In the genomic region with DNA sequence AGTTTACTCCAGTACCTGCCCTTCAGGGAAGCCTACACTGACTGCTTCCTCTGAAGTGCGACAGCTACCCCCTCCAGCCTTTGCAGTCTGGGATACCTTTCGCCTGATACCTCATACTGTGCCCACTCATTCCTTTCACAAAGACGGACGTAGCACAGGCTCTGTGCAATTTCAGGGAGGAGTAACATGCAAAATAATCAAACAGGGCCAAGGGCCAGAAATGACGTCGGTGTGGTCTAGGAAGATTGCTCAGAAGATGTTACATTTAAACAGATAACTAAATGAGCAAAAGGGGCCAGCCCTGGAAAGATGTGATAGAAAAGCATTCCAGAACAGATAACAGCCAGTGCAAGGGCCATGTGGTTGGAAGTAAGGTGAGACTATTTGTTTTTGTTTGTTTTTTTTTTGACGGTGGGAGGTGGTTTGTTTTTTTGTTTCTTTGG, we compare ENCODE assay signal across 1 cellular context.
TF ChIP-seq lines count a peak whose summit lies in the region.

No MANE protein-coding gene starts in this region.

TF ChIP-seq in GM23338, 12 proteins besides CTCF, POLR2A, EP300 and RAD21 (continued from another document):
- TF ChIP-seq JUNB (IDR thresholded peaks at IDR 0.05; ENCODE audit: unreplicated experiment): no peak
- TF ChIP-seq ZNF114 (CRISPR knock-in tag; IDR thresholded peaks at IDR 0.05): no peak
- no peak for TF ChIP-seq ZNF331 (CRISPR knock-in tag; IDR thresholded peaks at IDR 0.05; ENCODE audit: low read depth)
- no peak for TF ChIP-seq EZH2 (IDR thresholded peaks at IDR 0.05; ENCODE audit: low read depth, unreplicated experiment)
- TF ChIP-seq, protein P1, sequence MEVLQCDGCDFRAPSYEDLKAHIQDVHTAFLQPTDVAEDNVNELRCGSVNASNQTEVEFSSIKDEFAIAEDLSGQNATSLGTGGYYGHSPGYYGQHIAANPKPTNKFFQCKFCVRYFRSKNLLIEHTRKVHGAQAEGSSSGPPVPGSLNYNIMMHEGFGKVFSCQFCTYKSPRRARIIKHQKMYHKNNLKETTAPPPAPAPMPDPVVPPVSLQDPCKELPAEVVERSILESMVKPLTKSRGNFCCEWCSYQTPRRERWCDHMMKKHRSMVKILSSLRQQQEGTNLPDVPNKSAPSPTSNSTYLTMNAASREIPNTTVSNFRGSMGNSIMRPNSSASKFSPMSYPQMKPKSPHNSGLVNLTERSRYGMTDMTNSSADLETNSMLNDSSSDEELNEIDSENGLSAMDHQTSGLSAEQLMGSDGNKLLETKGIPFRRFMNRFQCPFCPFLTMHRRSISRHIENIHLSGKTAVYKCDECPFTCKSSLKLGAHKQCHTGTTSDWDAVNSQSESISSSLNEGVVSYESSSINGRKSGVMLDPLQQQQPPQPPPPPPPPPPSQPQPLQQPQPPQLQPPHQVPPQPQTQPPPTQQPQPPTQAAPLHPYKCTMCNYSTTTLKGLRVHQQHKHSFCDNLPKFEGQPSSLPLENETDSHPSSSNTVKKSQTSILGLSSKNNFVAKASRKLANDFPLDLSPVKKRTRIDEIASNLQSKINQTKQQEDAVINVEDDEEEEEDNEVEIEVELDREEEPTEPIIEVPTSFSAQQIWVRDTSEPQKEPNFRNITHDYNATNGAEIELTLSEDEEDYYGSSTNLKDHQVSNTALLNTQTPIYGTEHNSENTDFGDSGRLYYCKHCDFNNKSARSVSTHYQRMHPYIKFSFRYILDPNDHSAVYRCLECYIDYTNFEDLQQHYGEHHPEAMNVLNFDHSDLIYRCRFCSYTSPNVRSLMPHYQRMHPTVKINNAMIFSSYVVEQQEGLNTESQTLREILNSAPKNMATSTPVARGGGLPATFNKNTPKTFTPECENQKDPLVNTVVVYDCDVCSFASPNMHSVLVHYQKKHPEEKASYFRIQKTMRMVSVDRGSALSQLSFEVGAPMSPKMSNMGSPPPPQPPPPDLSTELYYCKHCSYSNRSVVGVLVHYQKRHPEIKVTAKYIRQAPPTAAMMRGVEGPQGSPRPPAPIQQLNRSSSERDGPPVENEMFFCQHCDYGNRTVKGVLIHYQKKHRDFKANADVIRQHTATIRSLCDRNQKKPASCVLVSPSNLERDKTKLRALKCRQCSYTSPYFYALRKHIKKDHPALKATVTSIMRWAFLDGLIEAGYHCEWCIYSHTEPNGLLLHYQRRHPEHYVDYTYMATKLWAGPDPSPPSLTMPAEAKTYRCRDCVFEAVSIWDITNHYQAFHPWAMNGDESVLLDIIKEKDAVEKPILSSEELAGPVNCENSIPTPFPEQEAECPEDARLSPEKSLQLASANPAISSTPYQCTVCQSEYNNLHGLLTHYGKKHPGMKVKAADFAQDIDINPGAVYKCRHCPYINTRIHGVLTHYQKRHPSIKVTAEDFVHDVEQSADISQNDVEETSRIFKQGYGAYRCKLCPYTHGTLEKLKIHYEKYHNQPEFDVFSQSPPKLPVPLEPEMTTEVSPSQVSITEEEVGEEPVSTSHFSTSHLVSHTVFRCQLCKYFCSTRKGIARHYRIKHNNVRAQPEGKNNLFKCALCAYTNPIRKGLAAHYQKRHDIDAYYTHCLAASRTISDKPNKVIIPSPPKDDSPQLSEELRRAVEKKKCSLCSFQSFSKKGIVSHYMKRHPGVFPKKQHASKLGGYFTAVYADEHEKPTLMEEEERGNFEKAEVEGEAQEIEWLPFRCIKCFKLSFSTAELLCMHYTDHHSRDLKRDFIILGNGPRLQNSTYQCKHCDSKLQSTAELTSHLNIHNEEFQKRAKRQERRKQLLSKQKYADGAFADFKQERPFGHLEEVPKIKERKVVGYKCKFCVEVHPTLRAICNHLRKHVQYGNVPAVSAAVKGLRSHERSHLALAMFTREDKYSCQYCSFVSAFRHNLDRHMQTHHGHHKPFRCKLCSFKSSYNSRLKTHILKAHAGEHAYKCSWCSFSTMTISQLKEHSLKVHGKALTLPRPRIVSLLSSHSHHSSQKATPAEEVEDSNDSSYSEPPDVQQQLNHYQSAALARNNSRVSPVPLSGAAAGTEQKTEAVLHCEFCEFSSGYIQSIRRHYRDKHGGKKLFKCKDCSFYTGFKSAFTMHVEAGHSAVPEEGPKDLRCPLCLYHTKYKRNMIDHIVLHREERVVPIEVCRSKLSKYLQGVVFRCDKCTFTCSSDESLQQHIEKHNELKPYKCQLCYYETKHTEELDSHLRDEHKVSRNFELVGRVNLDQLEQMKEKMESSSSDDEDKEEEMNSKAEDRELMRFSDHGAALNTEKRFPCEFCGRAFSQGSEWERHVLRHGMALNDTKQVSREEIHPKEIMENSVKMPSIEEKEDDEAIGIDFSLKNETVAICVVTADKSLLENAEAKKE (CRISPR knock-in tag; IDR thresholded peaks at IDR 0.05): no peak
- TF ChIP-seq, protein P2, sequence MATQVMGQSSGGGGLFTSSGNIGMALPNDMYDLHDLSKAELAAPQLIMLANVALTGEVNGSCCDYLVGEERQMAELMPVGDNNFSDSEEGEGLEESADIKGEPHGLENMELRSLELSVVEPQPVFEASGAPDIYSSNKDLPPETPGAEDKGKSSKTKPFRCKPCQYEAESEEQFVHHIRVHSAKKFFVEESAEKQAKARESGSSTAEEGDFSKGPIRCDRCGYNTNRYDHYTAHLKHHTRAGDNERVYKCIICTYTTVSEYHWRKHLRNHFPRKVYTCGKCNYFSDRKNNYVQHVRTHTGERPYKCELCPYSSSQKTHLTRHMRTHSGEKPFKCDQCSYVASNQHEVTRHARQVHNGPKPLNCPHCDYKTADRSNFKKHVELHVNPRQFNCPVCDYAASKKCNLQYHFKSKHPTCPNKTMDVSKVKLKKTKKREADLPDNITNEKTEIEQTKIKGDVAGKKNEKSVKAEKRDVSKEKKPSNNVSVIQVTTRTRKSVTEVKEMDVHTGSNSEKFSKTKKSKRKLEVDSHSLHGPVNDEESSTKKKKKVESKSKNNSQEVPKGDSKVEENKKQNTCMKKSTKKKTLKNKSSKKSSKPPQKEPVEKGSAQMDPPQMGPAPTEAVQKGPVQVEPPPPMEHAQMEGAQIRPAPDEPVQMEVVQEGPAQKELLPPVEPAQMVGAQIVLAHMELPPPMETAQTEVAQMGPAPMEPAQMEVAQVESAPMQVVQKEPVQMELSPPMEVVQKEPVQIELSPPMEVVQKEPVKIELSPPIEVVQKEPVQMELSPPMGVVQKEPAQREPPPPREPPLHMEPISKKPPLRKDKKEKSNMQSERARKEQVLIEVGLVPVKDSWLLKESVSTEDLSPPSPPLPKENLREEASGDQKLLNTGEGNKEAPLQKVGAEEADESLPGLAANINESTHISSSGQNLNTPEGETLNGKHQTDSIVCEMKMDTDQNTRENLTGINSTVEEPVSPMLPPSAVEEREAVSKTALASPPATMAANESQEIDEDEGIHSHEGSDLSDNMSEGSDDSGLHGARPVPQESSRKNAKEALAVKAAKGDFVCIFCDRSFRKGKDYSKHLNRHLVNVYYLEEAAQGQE (IDR thresholded peaks at IDR 0.05; ENCODE audit: unreplicated experiment): no peak
- TF ChIP-seq STAT1 (IDR thresholded peaks at IDR 0.05; ENCODE audit: unreplicated experiment): no peak
- no peak for TF ChIP-seq CREB1 (CRISPR knock-in tag; IDR thresholded peaks at IDR 0.05; ENCODE audit: low read depth)
- TF ChIP-seq, protein P3, sequence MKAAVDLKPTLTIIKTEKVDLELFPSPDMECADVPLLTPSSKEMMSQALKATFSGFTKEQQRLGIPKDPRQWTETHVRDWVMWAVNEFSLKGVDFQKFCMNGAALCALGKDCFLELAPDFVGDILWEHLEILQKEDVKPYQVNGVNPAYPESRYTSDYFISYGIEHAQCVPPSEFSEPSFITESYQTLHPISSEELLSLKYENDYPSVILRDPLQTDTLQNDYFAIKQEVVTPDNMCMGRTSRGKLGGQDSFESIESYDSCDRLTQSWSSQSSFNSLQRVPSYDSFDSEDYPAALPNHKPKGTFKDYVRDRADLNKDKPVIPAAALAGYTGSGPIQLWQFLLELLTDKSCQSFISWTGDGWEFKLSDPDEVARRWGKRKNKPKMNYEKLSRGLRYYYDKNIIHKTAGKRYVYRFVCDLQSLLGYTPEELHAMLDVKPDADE (IDR thresholded peaks at IDR 0.05): no peak
